1 cellular context compared by ENCODE assay signal in genomic region chr9:503331-503730, GRCh38.
TF ChIP-seq lines count a peak whose summit lies in the region.

No MANE protein-coding gene starts in this region.

TF ChIP-seq in neural cell, 6 proteins besides CTCF, POLR2A, EP300 and RAD21 (continued from another document):
- TF ChIP-seq, protein P1, sequence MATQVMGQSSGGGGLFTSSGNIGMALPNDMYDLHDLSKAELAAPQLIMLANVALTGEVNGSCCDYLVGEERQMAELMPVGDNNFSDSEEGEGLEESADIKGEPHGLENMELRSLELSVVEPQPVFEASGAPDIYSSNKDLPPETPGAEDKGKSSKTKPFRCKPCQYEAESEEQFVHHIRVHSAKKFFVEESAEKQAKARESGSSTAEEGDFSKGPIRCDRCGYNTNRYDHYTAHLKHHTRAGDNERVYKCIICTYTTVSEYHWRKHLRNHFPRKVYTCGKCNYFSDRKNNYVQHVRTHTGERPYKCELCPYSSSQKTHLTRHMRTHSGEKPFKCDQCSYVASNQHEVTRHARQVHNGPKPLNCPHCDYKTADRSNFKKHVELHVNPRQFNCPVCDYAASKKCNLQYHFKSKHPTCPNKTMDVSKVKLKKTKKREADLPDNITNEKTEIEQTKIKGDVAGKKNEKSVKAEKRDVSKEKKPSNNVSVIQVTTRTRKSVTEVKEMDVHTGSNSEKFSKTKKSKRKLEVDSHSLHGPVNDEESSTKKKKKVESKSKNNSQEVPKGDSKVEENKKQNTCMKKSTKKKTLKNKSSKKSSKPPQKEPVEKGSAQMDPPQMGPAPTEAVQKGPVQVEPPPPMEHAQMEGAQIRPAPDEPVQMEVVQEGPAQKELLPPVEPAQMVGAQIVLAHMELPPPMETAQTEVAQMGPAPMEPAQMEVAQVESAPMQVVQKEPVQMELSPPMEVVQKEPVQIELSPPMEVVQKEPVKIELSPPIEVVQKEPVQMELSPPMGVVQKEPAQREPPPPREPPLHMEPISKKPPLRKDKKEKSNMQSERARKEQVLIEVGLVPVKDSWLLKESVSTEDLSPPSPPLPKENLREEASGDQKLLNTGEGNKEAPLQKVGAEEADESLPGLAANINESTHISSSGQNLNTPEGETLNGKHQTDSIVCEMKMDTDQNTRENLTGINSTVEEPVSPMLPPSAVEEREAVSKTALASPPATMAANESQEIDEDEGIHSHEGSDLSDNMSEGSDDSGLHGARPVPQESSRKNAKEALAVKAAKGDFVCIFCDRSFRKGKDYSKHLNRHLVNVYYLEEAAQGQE (IDR thresholded peaks at IDR 0.05; ENCODE audit: borderline replicate concordance): no peak
TF ChIP-seq in neural cell: peak in this region for 0.
